Comparison of ENCODE assay signal across 1 cellular context in genomic region chr7:6706666-6707407, GRCh38.
TF ChIP-seq lines count a peak whose summit lies in the region.

Gene ZNF12, minus strand, starts transcription at chr7:6706947. Its CDS starts 1,774 bp downstream, at chr7:6705173.

TF ChIP-seq in HCT116, 20 proteins besides CTCF, POLR2A, EP300 and RAD21 (continued from another document):
- TF ChIP-seq ZBTB33 (IDR thresholded peaks at IDR 0.05; ENCODE audit: extremely low read depth, insufficient replicate concordance, low read length) (no peak), EZH2 (IDR thresholded peaks at IDR 0.05) (no peak), ZNF274 (IDR thresholded peaks at IDR 0.05; ENCODE audit: low read depth, low read length) (no peak), FOSL1 (IDR thresholded peaks at IDR 0.05; ENCODE audit: low read depth) (no peak), CBX3 (IDR thresholded peaks at IDR 0.05; ENCODE audit: low read depth) (peak; percentile 10; the same call in 1 of the 2 replicates), MAX (IDR thresholded peaks at IDR 0.05) (no peak), EGR1 (IDR thresholded peaks at IDR 0.05; ENCODE audit: low read depth) (no peak), SRF (IDR thresholded peaks at IDR 0.05; ENCODE audit: low read depth) (no peak), REST (IDR thresholded peaks at IDR 0.05; ENCODE audit: low read depth) (no peak), SIN3A (IDR thresholded peaks at IDR 0.05; ENCODE audit: low read depth) (peak; percentile 44; the same call in 1 of the 2 replicates), ELF1 (IDR thresholded peaks at IDR 0.05; ENCODE audit: borderline replicate concordance, low read depth) (peak; percentile 55)
